20 cellular contexts compared by ENCODE assay signal in genomic region chr1:39847940-39848339, GRCh38. TPM values are rescaled to one million over a fixed set of nuclear protein-coding genes. Genes with fewer than 3 reads are reported as not detected.
"Had no signal": no experiment of that assay in that cellular context is flagged by ENCODE, and none has a peak within 500 bp of the region (broad histone marks: within the 10 kb centered on the region; RNA-seq: fewer than 3 reads in every experiment).

No MANE protein-coding gene starts in this region.

- ATAC-seq: esophagus mucosa; heart right ventricle; left lobe of liver; natural killer cell treated with Interleukin-12 subunit alpha and Interleukin-12 subunit beta and Interleukin-15 and Interleukin-18, amount 100 ng/mL, for 72 hours had no signal

- H2AFZ ChIP-seq: neural progenitor cell had no signal

- H3K9ac ChIP-seq: neural progenitor cell had no signal

- H3K36me3 ChIP-seq: neural progenitor cell, ovary, uterus had no signal

- H3K9me3 Mint-ChIP-seq: natural killer cell treated with Interleukin-12 subunit alpha and Interleukin-12 subunit beta and Interleukin-15 and Interleukin-18, amount 100 ng/mL, for 72 hours; neural progenitor cell had no signal

- H3K27ac Mint-ChIP-seq: natural killer cell treated with Interleukin-12 subunit alpha and Interleukin-12 subunit beta and Interleukin-15 and Interleukin-18, amount 100 ng/mL, for 72 hours; neural progenitor cell had no signal

- H3K27me3 Mint-ChIP-seq: natural killer cell treated with Interleukin-12 subunit alpha and Interleukin-12 subunit beta and Interleukin-15 and Interleukin-18, amount 100 ng/mL, for 72 hours had no signal

- DNase-seq: effector memory CD4-positive, alpha-beta T cell; heart right ventricle; hypothalamus; islet precursor cell; mammary epithelial cell; nucleus accumbens; ovary; sigmoid colon; stimulated activated CD4-positive, alpha-beta T cell treated with anti-CD3 and anti-CD28 coated beads, Interleukin-2, amount 100 ng/mL, for 24 hours; stimulated activated naive CD4-positive, alpha-beta T cell treated with Interleukin-2 at 50 U/mL for 16 hours; upper lobe of left lung; uterus had no signal

- H3K4me1 ChIP-seq: neural progenitor cell, uterus had no signal

- H3K9me3 ChIP-seq: heart right ventricle, ovary, right atrium auricular region, sigmoid colon, upper lobe of left lung, uterus had no signal

- H3K4me2 ChIP-seq: neural progenitor cell had no signal

- H3K4me3 Mint-ChIP-seq: natural killer cell treated with Interleukin-12 subunit alpha and Interleukin-12 subunit beta and Interleukin-15 and Interleukin-18, amount 100 ng/mL, for 72 hours; neural progenitor cell had no signal

- H3K27me3 ChIP-seq: heart right ventricle, neural progenitor cell, ovary, right atrium auricular region, sigmoid colon, upper lobe of left lung, uterus had no signal

- H3K27ac ChIP-seq: heart right ventricle, neural progenitor cell, ovary, right atrium auricular region, sigmoid colon, skin epidermis, upper lobe of left lung, uterus had no signal

- H3K4me3 ChIP-seq: heart right ventricle, neural progenitor cell, ovary, right atrium auricular region, sigmoid colon, skin epidermis, upper lobe of left lung, uterus had no signal

RNA-seq across cellular contexts. Expression of gene BMP8B, which starts 59.3 kb away (rescaled TPM):
- total RNA-seq: fibroblast of lung, glomerular endothelial cell, mammary epithelial cell had no signal
